14 cellular contexts compared by ENCODE assay signal in the genomic region with DNA sequence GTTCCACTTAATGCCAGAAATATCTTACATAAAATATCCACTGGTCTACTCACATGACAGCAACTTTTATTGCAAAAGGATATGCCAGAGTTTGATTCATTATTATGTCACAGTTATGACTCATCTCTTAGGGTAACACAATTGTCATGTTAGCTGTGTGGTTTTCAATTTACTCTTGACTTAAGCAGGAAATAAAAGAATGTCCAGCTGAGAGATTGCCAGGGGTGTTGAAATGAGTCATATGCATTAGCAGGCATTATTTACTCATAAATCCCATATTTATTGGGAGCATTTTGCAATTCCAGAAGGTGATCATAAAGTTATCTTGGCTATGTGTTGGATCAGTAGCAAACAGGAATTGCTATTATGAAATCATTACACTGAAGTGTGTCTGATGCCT.
A peak's percentile ranks its signal among the peaks of the same experiment; 100 is the strongest.
DNase-seq lines count a peak whose midpoint lies in the region; ATAC-seq and TF ChIP-seq lines count a peak whose summit lies in the region.
"Had no signal": no experiment of that assay in that cellular context is flagged by ENCODE, and none has a peak within 500 bp of the region (broad histone marks: within the 10 kb centered on the region; RNA-seq: fewer than 3 reads in every experiment).

No MANE protein-coding gene starts in this region.

- H3K27ac ChIP-seq in body of pancreas (no peak overlapping the region), lung (ENCODE audit: low read depth in 1 of 2, low read length in 1 of 2) (no peak overlapping the region)
- H3K27ac ChIP-seq in CD4-positive, alpha-beta T cell (ENCODE audit: low read depth, low read length): no peak overlapping the region
- H3K27ac ChIP-seq: coronary artery, KMS-11 had no signal

- H3K9me3 Mint-ChIP-seq in CD4-positive, alpha-beta T cell: no peaks in the 10 kb centered on the region
- H3K9me3 Mint-ChIP-seq in osteocyte (ENCODE audit: unreplicated experiment): peaks cover 6% of the 10 kb centered on the region

- TF ChIP-seq CTCF in body of pancreas (IDR thresholded peaks at IDR 0.05): no peak
- TF ChIP-seq CTCF in lung (IDR thresholded peaks at IDR 0.05; ENCODE audit: control extremely low read depth, extremely low read depth): no peak
- no peak for TF ChIP-seq CTCF in GM10248 (IDR thresholded peaks at IDR 0.05; ENCODE audit: control extremely low read depth, extremely low read depth, low read depth, missing control alignments)
- no peak for TF ChIP-seq CTCF in CD4-positive, alpha-beta T cell (IDR thresholded peaks at IDR 0.05)
- no peak for TF ChIP-seq CTCF in osteocyte (IDR thresholded peaks at IDR 0.05)

- H3K27ac Mint-ChIP-seq in CD4-positive, alpha-beta T cell: no peak overlapping the region
- H3K27ac Mint-ChIP-seq in osteocyte (ENCODE audit: unreplicated experiment): no peak overlapping the region
- H3K27ac Mint-ChIP-seq: activated T-cell treated with anti-CD3 and anti-CD28 coated beads, Interleukin-2, amount 50 U/mL, for 24 hours; stimulated activated naive B cell treated with anti-CD40 and anti-IgM and Interleukin-4, amounts not matched to agents 10 μg/mL and 1 μg/mL and 100 μg/mL, for 72 hours had no signal

- H3K4me3 Mint-ChIP-seq in CD4-positive, alpha-beta T cell: no peak overlapping the region
- no peak overlapping the region for H3K4me3 Mint-ChIP-seq in osteocyte (ENCODE audit: unreplicated experiment)
- H3K4me3 Mint-ChIP-seq: activated T-cell treated with anti-CD3 and anti-CD28 coated beads, Interleukin-2, amount 50 U/mL, for 24 hours; stimulated activated naive B cell treated with anti-CD40 and anti-IgM and Interleukin-4, amounts not matched to agents 10 μg/mL and 1 μg/mL and 100 μg/mL, for 72 hours had no signal

- POLR2A ChIA-PET in GM10248 (lab: Yijun Ruan, JAX): no interaction called here
- POLR2A ChIA-PET in CD4-positive, alpha-beta T cell (lab: Charles Lee): no interaction called here

- DNase-seq in ELR (ENCODE audit: low read depth) (peak; percentile 86), NCI-H2081 treated with DMSO at 0.1 percent for 48 hours (lab: John Stamatoyannopoulos, UW) (peak; percentile 66), body of pancreas (no peak), lung (ENCODE audit: low spot score) (no peak), GM10248 (ENCODE audit: extremely low spot score) (no peak), osteocyte (ENCODE audit: extremely low spot score, unreplicated experiment) (no peak)
- no peak for DNase-seq in CD4-positive, alpha-beta T cell
- DNase-seq: activated T-cell treated with anti-CD3 and anti-CD28 coated beads, Interleukin-2, amount 50 U/mL, for 24 hours; DMS79 treated with DMSO at 0.1 percent for 48 hours; left colon; stimulated activated naive B cell treated with anti-CD40 and anti-IgM and Interleukin-4, amounts not matched to agents 10 μg/mL and 1 μg/mL and 100 μg/mL, for 72 hours had no signal

- no peaks in the 10 kb centered on the region for H3K27me3 Mint-ChIP-seq in CD4-positive, alpha-beta T cell
- no peaks in the 10 kb centered on the region for H3K27me3 Mint-ChIP-seq in osteocyte (ENCODE audit: unreplicated experiment)
- H3K27me3 Mint-ChIP-seq: activated T-cell treated with anti-CD3 and anti-CD28 coated beads, Interleukin-2, amount 50 U/mL, for 24 hours; stimulated activated naive B cell treated with anti-CD40 and anti-IgM and Interleukin-4, amounts not matched to agents 10 μg/mL and 1 μg/mL and 100 μg/mL, for 72 hours had no signal

- H3K4me1 Mint-ChIP-seq in CD4-positive, alpha-beta T cell (ENCODE audit: low read depth): no peaks in the 10 kb centered on the region
- peaks cover 14% of the 10 kb centered on the region for H3K4me1 Mint-ChIP-seq in osteocyte (ENCODE audit: unreplicated experiment)
- H3K4me1 Mint-ChIP-seq: stimulated activated naive B cell treated with anti-CD40 and anti-IgM and Interleukin-4, amounts not matched to agents 10 μg/mL and 1 μg/mL and 100 μg/mL, for 72 hours had no signal

- ATAC-seq in body of pancreas: peak; percentile 30
- peak; percentile 62 for ATAC-seq in lung (ENCODE audit: insufficient read depth, low FRiP score)
- no peak for ATAC-seq in GM21447 (IDR thresholded peaks at IDR 0.05; ENCODE audit: unreplicated experiment)
- no peak for ATAC-seq in CD4-positive, alpha-beta T cell (ENCODE audit: poor library complexity)
- ATAC-seq: left colon; stimulated activated naive B cell treated with anti-CD40 and anti-IgM and Interleukin-4, amounts not matched to agents 10 μg/mL and 1 μg/mL and 100 μg/mL, for 72 hours had no signal

- no peaks in the 10 kb centered on the region for H3K27me3 ChIP-seq in body of pancreas
- no peaks in the 10 kb centered on the region for H3K27me3 ChIP-seq in lung (ENCODE audit: control insufficient read depth, insufficient read depth)
- no peaks in the 10 kb centered on the region for H3K27me3 ChIP-seq in CD4-positive, alpha-beta T cell (ENCODE audit: control insufficient read depth, insufficient read depth, low read length)

- H3K36me3 ChIP-seq in body of pancreas (replicated peaks in 1 of 2; ENCODE audit: insufficient read depth in 1 of 2, low read depth in 2 of 2) (no peaks in the 10 kb centered on the region), lung (ENCODE audit: control insufficient read depth in 2 of 2, insufficient read depth in 2 of 2, low read length in 2 of 2) (no peaks in the 10 kb centered on the region)

- no peak for TF ChIP-seq POLR2A in body of pancreas (IDR thresholded peaks at IDR 0.05)

- H3K9me3 ChIP-seq in body of pancreas: no peaks in the 10 kb centered on the region
- peaks cover 0 to 2% of the 10 kb centered on the region in 2 donors for H3K9me3 ChIP-seq in lung (ENCODE audit: control insufficient read depth in 2 of 2, insufficient read depth in 1 of 2, low read length in 1 of 2)
- H3K9me3 ChIP-seq in CD4-positive, alpha-beta T cell (ENCODE audit: control insufficient read depth, low read length): no peaks in the 10 kb centered on the region

- H3K4me1 ChIP-seq in body of pancreas: no peaks in the 10 kb centered on the region
- no peaks in the 10 kb centered on the region for H3K4me1 ChIP-seq in lung (ENCODE audit: control insufficient read depth in 2 of 2, insufficient read depth in 2 of 2, low read length in 2 of 2)

- H3K36me3 Mint-ChIP-seq in CD4-positive, alpha-beta T cell (ENCODE audit: low read depth): no peaks in the 10 kb centered on the region
- H3K36me3 Mint-ChIP-seq in osteocyte (ENCODE audit: unreplicated experiment): no peaks in the 10 kb centered on the region
- H3K36me3 Mint-ChIP-seq: stimulated activated naive B cell treated with anti-CD40 and anti-IgM and Interleukin-4, amounts not matched to agents 10 μg/mL and 1 μg/mL and 100 μg/mL, for 72 hours had no signal

- CTCF ChIA-PET in GM10248 (lab: Yijun Ruan, JAX): no interaction called here
- CTCF ChIA-PET in CD4-positive, alpha-beta T cell (lab: Charles Lee): no interaction called here

- intact Hi-C loops in body of pancreas (cut with DNase I): no loop called here
- intact Hi-C loops in CD4-positive, alpha-beta T cell (cut with DNase I, micrococcal nuclease): no loop called here

- H3K4me3 ChIP-seq in body of pancreas (no peak overlapping the region), lung (no peak overlapping the region)
- H3K4me3 ChIP-seq: coronary artery had no signal

Comparison
In these comparisons a context has a peak if more than half of its experiments do, and no peak if none do; other contexts are left out.
1. DNase-seq: peak in ELR (single experiment) and NCI-H2081 treated with DMSO at 0.1 percent for 48 hours (single experiment); none in body of pancreas (0 of 4), lung (single experiment), GM10248 (single experiment), CD4-positive, alpha-beta T cell (0 of 10) and osteocyte (single experiment).
2. ATAC-seq: peak in body of pancreas (single experiment) and lung (single experiment); none in GM21447 (single experiment) and CD4-positive, alpha-beta T cell (single experiment).